12 cellular contexts compared by ENCODE assay signal in genomic region chr7:121960678-121961461, GRCh38.
DNase-seq lines count a peak whose midpoint lies in the region; ATAC-seq and TF ChIP-seq lines count a peak whose summit lies in the region.
"Had no signal": no experiment of that assay in that cellular context is flagged by ENCODE, and none has a peak within 500 bp of the region (broad histone marks: within the 10 kb centered on the region; RNA-seq: fewer than 3 reads in every experiment).

No MANE protein-coding gene starts in this region.

- DNase-seq in NCI-H1417 (lab: John Stamatoyannopoulos, UW) (peak in 2 of 3 experiments; percentile 36 to 65), NCI-H1417 treated with DMSO at 0.1 percent for 48 hours (lab: John Stamatoyannopoulos, UW) (no peak), RKO (ENCODE audit: low spot score) (peak; percentile 89), fibroblast of peridontal ligament (ENCODE audit: extremely low read depth) (peak; percentile 67), retinal pigment epithelial cell (ENCODE audit: low read depth) (peak; percentile 17), NCI-H524 (lab: John Stamatoyannopoulos, UW) (no peak)
- DNase-seq in activated CD4-positive, alpha-beta T cell treated with anti-CD3 and anti-CD28 coated beads for 48 hours = no peak
- DNase-seq: activated CD8-positive, alpha-beta memory T cell treated with anti-CD3 and anti-CD28 coated beads, Interleukin-2, amount 10 ng/mL, durations not matched to agents 7 days and 5 days; dorsolateral prefrontal cortex had no signal

- no peak for ATAC-seq in HG03442 (IDR thresholded peaks at IDR 0.05; ENCODE audit: unreplicated experiment)
- ATAC-seq: activated CD8-positive, alpha-beta memory T cell treated with anti-CD3 and anti-CD28 coated beads, Interleukin-2, amount 10 ng/mL, durations not matched to agents 7 days and 5 days; K562 had no signal

- no peak for TF ChIP-seq CTCF in retinal pigment epithelial cell (conservative IDR thresholded peaks at IDR 0.05; ENCODE audit: low read depth, low read length)

- no peak overlapping the region for H3K4me3 ChIP-seq in retinal pigment epithelial cell (ENCODE audit: low read length)
- H3K4me3 ChIP-seq: dorsolateral prefrontal cortex, K562, lung had no signal

Comparison
In these comparisons a context has a peak if more than half of its experiments do, and no peak if none do; other contexts are left out.
1. DNase-seq: peak in NCI-H1417 (2 of 3), RKO (single experiment), fibroblast of peridontal ligament (single experiment) and retinal pigment epithelial cell (single experiment); none in NCI-H1417 treated with DMSO at 0.1 percent for 48 hours (single experiment), activated CD4-positive, alpha-beta T cell treated with anti-CD3 and anti-CD28 coated beads for 48 hours (single experiment) and NCI-H524 (0 of 2).